Comparison of ENCODE assay signal across 19 cellular contexts in the genomic region with DNA sequence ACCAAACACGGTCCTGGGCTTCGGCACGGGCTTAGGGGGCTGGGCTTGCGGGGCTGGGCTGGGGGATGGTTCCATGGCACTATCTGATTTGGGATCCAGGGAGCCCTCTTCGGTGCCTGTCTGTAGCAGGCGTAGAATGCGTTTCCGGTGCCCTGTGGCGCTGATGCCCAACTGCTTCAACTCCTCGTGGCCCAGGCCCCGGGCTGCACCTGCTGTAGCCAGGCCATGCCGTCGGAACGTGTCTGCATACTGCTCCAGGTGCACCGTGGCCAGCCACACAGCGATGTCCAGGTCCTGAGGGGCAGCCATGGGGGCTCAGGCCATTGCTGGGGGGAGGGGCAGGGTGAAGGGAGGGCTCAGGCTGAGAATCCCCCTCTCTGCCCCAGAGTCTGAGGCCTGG. TPM values are rescaled to one million over a fixed set of nuclear protein-coding genes. Genes with fewer than 3 reads are reported as not detected.
DNase-seq lines count a peak whose midpoint lies in the region; ATAC-seq, FAIRE-seq and TF ChIP-seq lines count a peak whose summit lies in the region.
"Had no signal": no experiment of that assay in that cellular context is flagged by ENCODE, and none has a peak within 500 bp of the region (broad histone marks: within the 10 kb centered on the region; RNA-seq: fewer than 3 reads in every experiment).

No MANE protein-coding gene starts in this region.

- H4K20me1 ChIP-seq in IMR-90 (ENCODE audit: insufficient read depth, low read length) (no peaks in the 10 kb centered on the region), endothelial cell of umbilical vein (replicated peaks; ENCODE audit: control insufficient read depth, extremely low read depth, insufficient read depth, low read length) (no peaks in the 10 kb centered on the region)

- H2BK120ac ChIP-seq in IMR-90 (ENCODE audit: low read depth, low read length), result no peak overlapping the region

- no peak for TF ChIP-seq POLR2A in IMR-90 (IDR thresholded peaks at IDR 0.05; ENCODE audit: low read depth, low read length)
- no peak for TF ChIP-seq POLR2A in endothelial cell of umbilical vein (IDR thresholded peaks at IDR 0.05; ENCODE audit: low read depth, low read length)

- BruUV-seq in IMR-90 (replicated peaks; lab: Mats Ljungman, UMichigan) (no TSS peak), endothelial cell of umbilical vein (replicated peaks; lab: Mats Ljungman, UMichigan) (no TSS peak)

- peaks cover 12 to 25% of the 10 kb centered on the region in 2 experiments for H3K79me1 ChIP-seq in IMR-90 (ENCODE audit: low read depth in 1 of 2, low read length in 2 of 2)

- dilution Hi-C loops in IMR-90 (cut with HindIII; ENCODE audit: low sequenced_read_pairs, unreplicated experiment), result no loop called here
- dilution Hi-C loops in endothelial cell of umbilical vein (cut with MboI; ENCODE audit: extremely low pct_ligation_motif_present, low sequenced_read_pairs), result no loop called here

- no peak overlapping the region for H3K4me2 ChIP-seq in IMR-90 (ENCODE audit: low read depth, low read length)
- peak overlapping the region; percentile 68 for H3K4me2 ChIP-seq in endothelial cell of umbilical vein (ENCODE audit: insufficient read depth, low read length)

- H4K5ac ChIP-seq in IMR-90 (ENCODE audit: low read depth, low read length), result no peak overlapping the region

- peak overlapping the region; percentile 96 to 97; a peak in 2 of 4 replicates for H4K8ac ChIP-seq in IMR-90 (ENCODE audit: low read depth in 2 of 2, low read length in 2 of 2)

- H4K91ac ChIP-seq in IMR-90 (ENCODE audit: insufficient read depth, low read depth, low read length), result peak overlapping the region; percentile 80; the same call in 1 of the 2 replicates

- H2BK5ac ChIP-seq in IMR-90 (ENCODE audit: low read depth, low read length, poor library complexity, severe bottlenecking), result peak overlapping the region; percentile 87

- H3K9ac ChIP-seq in IMR-90 (ENCODE audit: low read depth, low read length) (no peak overlapping the region; the same call in 1 of the 2 replicates), endothelial cell of umbilical vein (replicated peaks; ENCODE audit: extremely low read depth, insufficient read depth, low read length) (peak overlapping the region; percentile 75)

- H3K4me1 ChIP-seq in ACC112 (ENCODE audit: control insufficient read depth, insufficient read depth, low read length, unreplicated experiment) (peaks cover 26% of the 10 kb centered on the region), IMR-90 (ENCODE audit: control insufficient read depth, insufficient read depth, low read length) (peaks cover 18% of the 10 kb centered on the region), endothelial cell of umbilical vein (ENCODE audit: control insufficient read depth, extremely low read depth, insufficient read depth, low read length) (peaks cover 71% of the 10 kb centered on the region)

- H3K79me2 ChIP-seq in ACC112 (ENCODE audit: control insufficient read depth, insufficient read depth, low read length, unreplicated experiment), result peaks cover 20% of the 10 kb centered on the region
- H3K79me2 ChIP-seq in endothelial cell of umbilical vein (ENCODE audit: control insufficient read depth, insufficient read depth, low read length), result peaks cover 44% of the 10 kb centered on the region

- intact Hi-C loops in IMR-90 (cut with micrococcal nuclease) (no loop called here), endothelial cell of umbilical vein (cut with micrococcal nuclease) (loop anchor here (2.0 to 5.0 kb wide), 4 partner anchors 137 to 617 kb away; a partner anchor contains a TSS)

- POLR2A ChIA-PET in IMR-90 (lab: Charles Lee; ENCODE audit: unreplicated experiment) (no interaction called here), endothelial cell of umbilical vein (lab: Charles Lee) (interaction anchor here (1.1 to 1.5 kb wide), 2 partner anchors 88 to 289 kb away, joined by 3 read pairs; a partner anchor contains a TSS)

- TF ChIP-seq CTCF in IMR-90 (conservative IDR thresholded peaks at IDR 0.05; ENCODE audit: low read depth, low read length) (no peak), endothelial cell of umbilical vein (IDR thresholded peaks at IDR 0.05; ENCODE audit: extremely low read depth in 1 of 2, insufficient read depth in 1 of 2, low read depth in 1 of 2, low read length in 2 of 2) (no peak), neural crest cell (conservative IDR thresholded peaks at IDR 0.05) (no peak)

- DNase-seq in IMR-90 (no peak), endothelial cell of umbilical vein (ENCODE audit: low read depth, low spot score) (no peak), neural crest cell (ENCODE audit: low read depth, low spot score) (no peak), SKM-1 (lab: John Stamatoyannopoulos, UW; ENCODE audit: unreplicated experiment) (no peak), SW 1271 (lab: John Stamatoyannopoulos, UW) (no peak)
- DNase-seq: activated CD4-positive, alpha-beta T cell treated with anti-CD3 and anti-CD28 coated beads, Interleukin-2, amount 10 ng/mL, durations not matched to agents 24 days and 14 days; activated CD8-positive, alpha-beta memory T cell treated with anti-CD3 and anti-CD28 coated beads, Interleukin-2, amount 50 U/mL, for 48 hours; foreskin melanocyte; MM.1S; NCI-H187; OCI-M1; stimulated activated naive CD8-positive, alpha-beta T cell treated with anti-CD3 and anti-CD28 coated beads, Interleukin-15, Interleukin-2, amounts not matched to agents 100 U/mL and 50 U/mL, for 24 hours had no signal

- H3K14ac ChIP-seq in IMR-90 (replicated peaks; ENCODE audit: low read depth, low read length), result 0 out of 2 replicates have a peak overlapping the region, but pooled peaks have one; percentile 73

- H3K36me3 Mint-ChIP-seq in neural crest cell (ENCODE audit: low read depth), result peaks cover 4% of the 10 kb centered on the region

- H3K36me3 ChIP-seq in ACC112 (ENCODE audit: insufficient read depth, low read length), result no peaks in the 10 kb centered on the region
- peaks cover 5% of the 10 kb centered on the region for H3K36me3 ChIP-seq in IMR-90 (ENCODE audit: control insufficient read depth, insufficient read depth, low read length)
- H3K36me3 ChIP-seq in endothelial cell of umbilical vein (ENCODE audit: control insufficient read depth in 2 of 2, extremely low read depth in 1 of 2, insufficient read depth in 2 of 2, low read length in 2 of 2), result peaks cover 3 to 4% of the 10 kb centered on the region in 2 experiments

- H3K27ac Mint-ChIP-seq in neural crest cell (ENCODE audit: unreplicated experiment), result peak overlapping the region; percentile 60
- H3K27ac Mint-ChIP-seq: activated CD4-positive, alpha-beta T cell treated with anti-CD3 and anti-CD28 coated beads, Interleukin-2, amount 10 ng/mL, durations not matched to agents 24 days and 14 days; nephron progenitor cell had no signal

- TF ChIP-seq RAD21 in IMR-90 (IDR thresholded peaks at IDR 0.05; ENCODE audit: low read length), result no peak

- H3K27me3 ChIP-seq in ACC112 (ENCODE audit: insufficient read depth, low read length) (no peaks in the 10 kb centered on the region), IMR-90 (ENCODE audit: control insufficient read depth, insufficient read depth, low read length) (no peaks in the 10 kb centered on the region), endothelial cell of umbilical vein (ENCODE audit: control insufficient read depth in 2 of 2, insufficient read depth in 2 of 2, low read length in 2 of 2) (no peaks in the 10 kb centered on the region)

- peak overlapping the region; percentile 71 for H3K4me3 ChIP-seq in ACC112 (ENCODE audit: low read depth, low read length)
- H3K4me3 ChIP-seq in IMR-90 (ENCODE audit: insufficient read depth, low read depth, low read length), result no peak overlapping the region
- H3K4me3 ChIP-seq in endothelial cell of umbilical vein (replicated peaks in 1 of 3; ENCODE audit: insufficient read depth in 1 of 3, low read depth in 1 of 3, low read length in 3 of 3), result peak overlapping the region; percentile 23 to 38 (median 31)

- H3K9me1 ChIP-seq in IMR-90 (ENCODE audit: insufficient read depth, low read length), result peaks cover 21% of the 10 kb centered on the region
- no peaks in the 10 kb centered on the region for H3K9me1 ChIP-seq in endothelial cell of umbilical vein (replicated peaks; ENCODE audit: control insufficient read depth, extremely low read depth, insufficient read depth, low read length)

- FAIRE-seq in endothelial cell of umbilical vein (lab: Jason Lieb, UNC), result no peak
- FAIRE-seq: endometrium, GM19239, TTC549 had no signal

- H2BK20ac ChIP-seq in IMR-90 (ENCODE audit: low read depth, low read length), result no peak overlapping the region

- H3K23ac ChIP-seq in IMR-90 (ENCODE audit: low read depth, low read length), result peak overlapping the region; percentile 99; the same call in 1 of the 2 replicates

- no peak overlapping the region for H2BK15ac ChIP-seq in IMR-90 (ENCODE audit: low read depth, low read length)

- no peaks in the 10 kb centered on the region for H3K9me3 Mint-ChIP-seq in neural crest cell
- H3K9me3 Mint-ChIP-seq: activated CD4-positive, alpha-beta T cell treated with anti-CD3 and anti-CD28 coated beads, Interleukin-2, amount 10 ng/mL, durations not matched to agents 24 days and 14 days; nephron progenitor cell had no signal

- H3K27me3 Mint-ChIP-seq in neural crest cell (ENCODE audit: low read depth), result no peaks in the 10 kb centered on the region

- 89% methylated on average over 7 of the region's 16 CpGs; no CpG with 5 or more reads in 1 of the 2 experiments for WGBS in IMR-90 (ENCODE audit: extremely low coverage in 2 of 2, insufficient read length in 1 of 2), 2 experiments

- in situ Hi-C loops in IMR-90 (cut with MboI; ENCODE audit: low sequenced_read_pairs), result loop anchor here (25.0 kb wide), 1 partner anchor 432 kb away; a partner anchor contains a TSS

- H3K4me1 Mint-ChIP-seq in neural crest cell, result peaks cover 47% of the 10 kb centered on the region

- CTCF ChIA-PET in IMR-90 (lab: Yijun Ruan, JAX) (no interaction called here), endothelial cell of umbilical vein (lab: Charles Lee) (interaction anchor here (1.5 to 2.2 kb wide), 7 partner anchors 10 to 280 kb away, joined by 4 to 16 read pairs (median 6); a partner anchor contains a TSS)

- H3K27ac ChIP-seq in ACC112 (ENCODE audit: low read depth, low read length) (peak overlapping the region; percentile 88; the same call in 1 of the 2 replicates), IMR-90 (ENCODE audit: insufficient read depth, low read length) (no peak overlapping the region), endothelial cell of umbilical vein (ENCODE audit: insufficient read depth, low read depth, low read length) (peak overlapping the region; percentile 100)

- H2AFZ ChIP-seq in ACC112 (ENCODE audit: low read length, unreplicated experiment) (no peak overlapping the region), IMR-90 (replicated peaks; ENCODE audit: low read length, poor library complexity) (peak overlapping the region; percentile 85), endothelial cell of umbilical vein (ENCODE audit: low read depth, low read length) (no peak overlapping the region)

- H2AK9ac ChIP-seq in IMR-90 (replicated peaks; ENCODE audit: low read depth, low read length, poor library complexity), result peak overlapping the region; percentile 99

- peak overlapping the region; percentile 97 for H3K4ac ChIP-seq in IMR-90 (ENCODE audit: low read depth, low read length)

- no peak overlapping the region for H3K18ac ChIP-seq in IMR-90 (ENCODE audit: low read depth, low read length)

- H3K9me3 ChIP-seq in IMR-90 (ENCODE audit: control insufficient read depth, insufficient read depth, low read length) (no peaks in the 10 kb centered on the region), endothelial cell of umbilical vein (replicated peaks; ENCODE audit: control insufficient read depth, insufficient read depth, low read length) (no peaks in the 10 kb centered on the region)

- no peak overlapping the region for H3K4me3 Mint-ChIP-seq in neural crest cell

- no peak overlapping the region for H3K56ac ChIP-seq in IMR-90 (ENCODE audit: extremely low read depth, insufficient read depth, low read length)

- ATAC-seq in IMR-90 (ENCODE audit: low read depth), result no peak
- no peak for ATAC-seq in HG02642 (IDR thresholded peaks at IDR 0.05; ENCODE audit: poor library complexity, unreplicated experiment)
- no peak for ATAC-seq in HG03442 (IDR thresholded peaks at IDR 0.05; ENCODE audit: unreplicated experiment)
- ATAC-seq: stimulated activated naive CD8-positive, alpha-beta T cell treated with anti-CD3 and anti-CD28 coated beads, Interleukin-15, Interleukin-2, amounts not matched to agents 100 U/mL and 50 U/mL, for 24 hours had no signal

- H2AK5ac ChIP-seq in IMR-90 (ENCODE audit: low read depth, low read length), result no peak overlapping the region; the same call in 1 of the 2 replicates

RNA-seq across cellular contexts. Expression of a gene that starts 1.9 kb away (rescaled TPM):
- 1.4 and 2.2 TPM in 2 replicates for total RNA-seq in IMR-90 (2012; rRNA removed)
- 6.6 and 6.9 TPM in 2 replicates for polyA plus RNA-seq in IMR-90 (2012; rRNA removed)
- polyA plus RNA-seq in IMR-90 (2012; cell fraction: cytosol; rRNA removed), result 3.8 and 4.4 TPM in 2 replicates
- polyA plus RNA-seq in IMR-90 (2012; cell fraction: nucleus; rRNA removed; ENCODE audit: low replicate concordance), result 24.9 and 36.4 TPM in 2 replicates
- total RNA-seq in endothelial cell of umbilical vein, result 136 and 142 TPM in 2 replicates
- polyA plus RNA-seq in endothelial cell of umbilical vein, result 60.6 and 62.1 TPM in 2 replicates
- 58.7 and 63.2 TPM in 2 replicates for polyA plus RNA-seq in endothelial cell of umbilical vein (2011; cell fraction: cytosol; rRNA removed)
- 270 and 334 TPM in 2 replicates for polyA plus RNA-seq in endothelial cell of umbilical vein (2011; cell fraction: nucleus; rRNA removed)
- polyA plus RNA-seq in endothelial cell of umbilical vein (2012), result 91.3 and 94.0 TPM in 2 replicates
- polyA minus RNA-seq in endothelial cell of umbilical vein, result 100 and 107 TPM in 2 replicates
- polyA minus RNA-seq in endothelial cell of umbilical vein (2011; cell fraction: cytosol; rRNA and poly(A)+ RNA removed), result 3.4 TPM
- 105 and 115 TPM in 2 replicates for polyA minus RNA-seq in endothelial cell of umbilical vein (2011; cell fraction: nucleus; rRNA and poly(A)+ RNA removed)
- total RNA-seq in neural crest cell, result 36.0 and 39.2 TPM in 2 replicates

RNA-seq across cellular contexts. Expression of a gene that starts 29.0 kb away (rescaled TPM):
- total RNA-seq in IMR-90 (2012; rRNA removed), result 32.8 and 33.2 TPM in 2 replicates
- polyA plus RNA-seq in IMR-90 (2012; rRNA removed), result 58.7 and 62.1 TPM in 2 replicates
- polyA plus RNA-seq in IMR-90 (2012; cell fraction: cytosol; rRNA removed), result 28.5 and 58.9 TPM in 2 replicates
- polyA plus RNA-seq in IMR-90 (2012; cell fraction: nucleus; rRNA removed; ENCODE audit: low replicate concordance), result 598 and 798 TPM in 2 replicates
- total RNA-seq in endothelial cell of umbilical vein, result 37.0 and 37.1 TPM in 2 replicates
- 34.8 and 35.1 TPM in 2 replicates for polyA plus RNA-seq in endothelial cell of umbilical vein
- 11.9 and 19.6 TPM in 2 replicates for polyA plus RNA-seq in endothelial cell of umbilical vein (2011; cell fraction: cytosol; rRNA removed)
- polyA plus RNA-seq in endothelial cell of umbilical vein (2011; cell fraction: nucleus; rRNA removed), result 319 and 330 TPM in 2 replicates
- 26.0 and 32.5 TPM in 2 replicates for polyA plus RNA-seq in endothelial cell of umbilical vein (2012)
- polyA minus RNA-seq in endothelial cell of umbilical vein, result 27.4 and 30.0 TPM in 2 replicates
- polyA minus RNA-seq in endothelial cell of umbilical vein (2011; cell fraction: cytosol; rRNA and poly(A)+ RNA removed), result 1.6 TPM
- 49.2 and 52.4 TPM in 2 replicates for polyA minus RNA-seq in endothelial cell of umbilical vein (2011; cell fraction: nucleus; rRNA and poly(A)+ RNA removed)
- total RNA-seq in neural crest cell, result 20.4 and 20.6 TPM in 2 replicates

RNA-seq across cellular contexts. Expression of a gene that starts 43.4 kb away (rescaled TPM):
- total RNA-seq in IMR-90 (2012; rRNA removed) (2.2 TPM in 2 replicates), endothelial cell of umbilical vein (3.1 and 3.6 TPM in 2 replicates), neural crest cell (6.5 and 6.9 TPM in 2 replicates)
- polyA plus RNA-seq in IMR-90 (2012; rRNA removed) (7.6 and 9.1 TPM in 2 replicates), endothelial cell of umbilical vein (3.4 and 4.8 TPM in 2 replicates)
- polyA plus RNA-seq in IMR-90 (2012; cell fraction: cytosol; rRNA removed), result 6.7 and 7.8 TPM in 2 replicates
- 18.2 and 44.0 TPM in 2 replicates for polyA plus RNA-seq in IMR-90 (2012; cell fraction: nucleus; rRNA removed; ENCODE audit: low replicate concordance)
- 2.7 and 3.4 TPM in 2 replicates for polyA plus RNA-seq in endothelial cell of umbilical vein (2011; cell fraction: cytosol; rRNA removed)
- polyA plus RNA-seq in endothelial cell of umbilical vein (2011; cell fraction: nucleus; rRNA removed), result 14.0 and 16.1 TPM in 2 replicates
- polyA plus RNA-seq in endothelial cell of umbilical vein (2012), result 1.5 and 2.3 TPM in 2 replicates
- 0.70 and 1.2 TPM in 2 replicates for polyA minus RNA-seq in endothelial cell of umbilical vein
- 0.51 TPM for polyA minus RNA-seq in endothelial cell of umbilical vein (2011; cell fraction: cytosol; rRNA and poly(A)+ RNA removed)
- polyA minus RNA-seq in endothelial cell of umbilical vein (2011; cell fraction: nucleus; rRNA and poly(A)+ RNA removed), result 1.0 and 2.7 TPM in 2 replicates

RNA-seq across cellular contexts. Expression of a gene that starts 43.5 kb away (rescaled TPM):
- total RNA-seq in IMR-90 (2012; rRNA removed) (71.7 and 84.2 TPM in 2 replicates), endothelial cell of umbilical vein (58.5 and 60.2 TPM in 2 replicates), neural crest cell (110 and 114 TPM in 2 replicates)
- polyA plus RNA-seq in IMR-90 (2012; rRNA removed) (78.6 and 89.7 TPM in 2 replicates), endothelial cell of umbilical vein (74.7 and 75.5 TPM in 2 replicates)
- polyA plus RNA-seq in IMR-90 (2012; cell fraction: cytosol; rRNA removed), result 46.2 and 62.2 TPM in 2 replicates
- 123 and 229 TPM in 2 replicates for polyA plus RNA-seq in IMR-90 (2012; cell fraction: nucleus; rRNA removed; ENCODE audit: low replicate concordance)
- polyA plus RNA-seq in endothelial cell of umbilical vein (2011; cell fraction: cytosol; rRNA removed), result 64.0 and 66.6 TPM in 2 replicates
- polyA plus RNA-seq in endothelial cell of umbilical vein (2011; cell fraction: nucleus; rRNA removed), result 164 and 169 TPM in 2 replicates
- 28.3 and 43.8 TPM in 2 replicates for polyA plus RNA-seq in endothelial cell of umbilical vein (2012)
- 83.2 and 85.6 TPM in 2 replicates for polyA minus RNA-seq in endothelial cell of umbilical vein
- 32.5 TPM for polyA minus RNA-seq in endothelial cell of umbilical vein (2011; cell fraction: cytosol; rRNA and poly(A)+ RNA removed)
- polyA minus RNA-seq in endothelial cell of umbilical vein (2011; cell fraction: nucleus; rRNA and poly(A)+ RNA removed), result 40.8 and 58.4 TPM in 2 replicates

Comparison
In these comparisons a context has a peak if more than half of its experiments do, and no peak if none do; other contexts are left out.
1. RNA of a gene that starts 1.9 kb away (total RNA-seq): 136 to 142 TPM in endothelial cell of umbilical vein and 36.0 to 39.2 TPM in neural crest cell; 1.4 to 2.2 TPM in IMR-90; every median in the first group is over 10 times any median in the second.